In genomic region chr13:28324181-28324789, GRCh38 we compare ENCODE assay signal across 8 cellular contexts.
A peak's percentile ranks its signal among the peaks of the same experiment; 100 is the strongest.
DNase-seq lines count a peak whose midpoint lies in the region; ATAC-seq and TF ChIP-seq lines count a peak whose summit lies in the region.

No MANE protein-coding gene starts in this region.

- POLR2A ChIA-PET in BJ (lab: Charles Lee) = no interaction called here

- no peak for TF ChIP-seq POLR2A in NB4 (IDR thresholded peaks at IDR 0.05; ENCODE audit: extremely low read depth, insufficient read length)

- CTCF ChIA-PET in BJ (lab: Yijun Ruan, JAX) = interaction anchor here (0.6 to 3.8 kb wide), 26 partner anchors 8 to 476 kb away, joined by 3 to 24 read pairs (median 4); partner anchors contain the start of gene FLT1

- ATAC-seq in GM18909 (IDR thresholded peaks at IDR 0.05; ENCODE audit: poor library complexity, unreplicated experiment) = peak; percentile 73
- no peak for ATAC-seq in GM21390 (IDR thresholded peaks at IDR 0.05; ENCODE audit: unreplicated experiment)

- DNase-seq in BJ (ENCODE audit: low read depth) (no peak), NB4 (ENCODE audit: low read depth) (peak; percentile 82), UCSD-AML1 (lab: John Stamatoyannopoulos, UW; ENCODE audit: unreplicated experiment) (peak; percentile 43), brain pericyte (ENCODE audit: low read depth, low spot score) (peak; percentile 29), inferior parietal cortex (ENCODE audit: extremely low spot score) (peak; percentile 69)
- peak; percentile 40 for DNase-seq in stimulated activated CD4-positive, alpha-beta T cell treated with anti-CD3 and anti-CD28 coated beads, Interleukin-2, amount 100 ng/mL, for 4 hours (ENCODE audit: low read depth)

- H3K36me3 ChIP-seq in BJ (ENCODE audit: control insufficient read depth, insufficient read depth, low read length) = 0 out of 2 replicates have a peak, but pooled peaks cover 2% of the 10 kb centered on the region

- no peaks in the 10 kb centered on the region for H3K27me3 ChIP-seq in BJ (ENCODE audit: control insufficient read depth, insufficient read depth, low read length)

- H3K4me3 ChIP-seq in BJ (ENCODE audit: low read depth, low read length) = no peak overlapping the region
- H3K4me3 ChIP-seq in NB4 (ENCODE audit: low read depth, low read length) = no peak overlapping the region

- peak; percentile 87 for TF ChIP-seq CTCF in BJ (IDR thresholded peaks at IDR 0.05; ENCODE audit: insufficient read depth, low read depth, low read length)
- TF ChIP-seq CTCF in NB4 (IDR thresholded peaks at IDR 0.05; ENCODE audit: low read depth, low read length) = peak; percentile 95
